Comparison of ENCODE assay signal across 1 cellular context in genomic region chr5:965604-966344, GRCh38.
TF ChIP-seq lines count a peak whose summit lies in the region.

No MANE protein-coding gene starts in this region.

TF ChIP-seq in HCT116, 20 proteins besides CTCF, POLR2A, EP300 and RAD21 (continued from another document):
- TF ChIP-seq SIN3A (IDR thresholded peaks at IDR 0.05; ENCODE audit: low read depth) (no peak), ZNF274 (IDR thresholded peaks at IDR 0.05; ENCODE audit: low read depth, low read length) (no peak), SP1 (IDR thresholded peaks at IDR 0.05; ENCODE audit: low read depth) (no peak), YY1 (IDR thresholded peaks at IDR 0.05; ENCODE audit: extremely low read depth, insufficient replicate concordance, low read depth, low read length) (no peak), POLR2AphosphoS5 (IDR thresholded peaks at IDR 0.05; ENCODE audit: low read depth, low read length) (no peak), EGR1 (IDR thresholded peaks at IDR 0.05; ENCODE audit: low read depth) (no peak), TCF7L2 (IDR thresholded peaks at IDR 0.05; ENCODE audit: borderline replicate concordance, extremely low read depth, insufficient read depth, insufficient read length) (no peak), EZH2phosphoT487 (IDR thresholded peaks at IDR 0.05; ENCODE audit: borderline replicate concordance) (no peak), CEBPB (IDR thresholded peaks at IDR 0.05; ENCODE audit: low read depth) (no peak)
